In the genomic region with DNA sequence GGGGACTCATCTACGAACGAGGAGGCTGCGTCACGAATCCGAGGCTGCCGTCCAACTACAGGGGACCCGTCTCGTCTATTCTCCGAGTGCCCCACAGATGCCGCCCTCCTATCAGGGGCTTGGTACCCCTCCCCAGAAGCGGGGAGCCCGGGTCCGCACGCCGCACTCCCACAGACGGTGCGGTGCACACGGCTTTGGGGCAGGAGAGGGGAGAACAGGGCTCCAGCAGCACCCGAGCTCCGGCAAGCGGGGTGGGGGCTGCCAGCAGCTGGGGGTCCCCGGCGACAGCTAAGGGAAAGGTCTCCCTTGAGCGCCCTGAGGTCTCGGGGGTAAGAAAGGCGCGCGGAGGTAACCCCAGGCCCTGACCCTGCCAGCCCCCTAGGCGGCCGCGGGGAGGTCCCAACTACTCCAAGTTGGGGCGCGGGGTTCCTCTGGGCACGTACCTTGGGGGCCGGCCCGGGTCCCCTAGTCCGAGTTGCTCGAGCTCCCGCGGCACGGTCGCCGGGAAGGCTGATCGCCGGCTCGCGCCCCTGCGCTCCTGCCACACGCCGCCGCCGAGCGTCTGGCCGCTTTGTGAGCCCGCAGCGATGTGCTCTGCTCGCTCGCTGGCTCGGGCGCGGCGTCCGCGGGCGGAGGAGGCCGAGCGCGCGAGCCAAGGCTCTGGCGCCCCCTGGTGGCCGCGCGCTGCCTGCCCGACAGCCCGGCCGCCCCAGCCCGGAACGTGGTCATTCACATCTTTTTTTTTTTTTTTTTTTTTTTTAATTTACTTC, we compare ENCODE assay signal across 8 cellular contexts. TPM values are rescaled to one million over a fixed set of nuclear protein-coding genes. Genes with fewer than 3 reads are reported as not detected.
DNase-seq lines count a peak whose midpoint lies in the region; ATAC-seq and TF ChIP-seq lines count a peak whose summit lies in the region.

A gene (minus strand): TSS at position 591 of the 770 bp plus-strand sequence.

- no peak within 1 kb of the TSS for H3K27ac Mint-ChIP-seq in CD4-positive, CD25-positive, alpha-beta regulatory T cell
- H3K27ac Mint-ChIP-seq in naive thymus-derived CD8-positive, alpha-beta T cell = no peak within 1 kb of the TSS

- H3K27me3 Mint-ChIP-seq in CD4-positive, CD25-positive, alpha-beta regulatory T cell = peaks cover 25% of the 10 kb centered on the region
- H3K27me3 Mint-ChIP-seq in naive thymus-derived CD8-positive, alpha-beta T cell = peaks cover 12 to 22% (median 20%) of the 10 kb centered on the region in 5 donors

- peak; percentile 35 for TF ChIP-seq CTCF in fibroblast of mammary gland (conservative IDR thresholded peaks at IDR 0.05; ENCODE audit: control insufficient read depth, insufficient read depth, low read depth, low read length)

- H3K4me1 ChIP-seq in CD4-positive, CD25-positive, alpha-beta regulatory T cell (ENCODE audit: control insufficient read depth, insufficient read depth, low read length, poor library complexity, severe bottlenecking) = no peaks in the 10 kb centered on the region

- peak; percentile 7 to 59 (median 22) for DNase-seq in CD4-positive, CD25-positive, alpha-beta regulatory T cell
- peak; percentile 66 for DNase-seq in NOMO-1 treated with dmso at 0.1 percent for 144 hours (lab: John Stamatoyannopoulos, UW; ENCODE audit: unreplicated experiment)
- DNase-seq in activated T-cell treated with anti-CD3 and anti-CD28 coated beads, Interleukin-2, amount 50 U/mL, for 48 hours = peak; percentile 70 to 77
- peak; percentile 67 for DNase-seq in fibroblast of mammary gland (ENCODE audit: low read depth)
- DNase-seq in naive thymus-derived CD8-positive, alpha-beta T cell = peak in 8 of 10 donors; percentile 1 to 63 (median 32)
- peak; percentile 76 for DNase-seq in stimulated activated naive CD8-positive, alpha-beta T cell treated with anti-CD3 and anti-CD28 coated beads, Interleukin-15, Interleukin-2, amounts not matched to agents 100 U/mL and 50 U/mL, for 24 hours

- H3K36me3 Mint-ChIP-seq in CD4-positive, CD25-positive, alpha-beta regulatory T cell = no peaks in the 10 kb centered on the region
- H3K36me3 Mint-ChIP-seq in naive thymus-derived CD8-positive, alpha-beta T cell = no peaks in the 10 kb centered on the region

- no peaks in the 10 kb centered on the region for H3K36me3 ChIP-seq in CD4-positive, CD25-positive, alpha-beta regulatory T cell (ENCODE audit: control insufficient read depth, insufficient read depth, low read length)

- no peak within 1 kb of the TSS for H3K4me3 ChIP-seq in CD4-positive, CD25-positive, alpha-beta regulatory T cell (ENCODE audit: low read depth, low read length)
- peak within 1 kb of the TSS; percentile 68 for H3K4me3 ChIP-seq in fibroblast of mammary gland (ENCODE audit: control insufficient read depth, low read depth, low read length)

- no peak within 1 kb of the TSS for H3K27ac ChIP-seq in CD4-positive, CD25-positive, alpha-beta regulatory T cell (ENCODE audit: insufficient read depth, low read length, poor library complexity, severe bottlenecking)

- H3K4me1 Mint-ChIP-seq in CD4-positive, CD25-positive, alpha-beta regulatory T cell = no peaks in the 10 kb centered on the region
- H3K4me1 Mint-ChIP-seq in naive thymus-derived CD8-positive, alpha-beta T cell = peaks cover 0 to 4% (median 1%) of the 10 kb centered on the region in 4 donors

- no peaks in the 10 kb centered on the region for H3K9me3 ChIP-seq in CD4-positive, CD25-positive, alpha-beta regulatory T cell (ENCODE audit: control insufficient read depth in 2 of 2, low read length in 2 of 2)

- no peaks in the 10 kb centered on the region for H3K9me3 Mint-ChIP-seq in CD4-positive, CD25-positive, alpha-beta regulatory T cell
- peaks cover 0 to 2% (median 0%) of the 10 kb centered on the region in 9 donors for H3K9me3 Mint-ChIP-seq in naive thymus-derived CD8-positive, alpha-beta T cell

- H3K27me3 ChIP-seq in CD4-positive, CD25-positive, alpha-beta regulatory T cell (ENCODE audit: control insufficient read depth, insufficient read depth, low read length) = peaks cover 12% of the 10 kb centered on the region

- H3K4me3 Mint-ChIP-seq in CD4-positive, CD25-positive, alpha-beta regulatory T cell = no peak within 1 kb of the TSS
- H3K4me3 Mint-ChIP-seq in naive thymus-derived CD8-positive, alpha-beta T cell = peak within 1 kb of the TSS in 1 of 10 donors; percentile 16

- POLR2A ChIA-PET in naive thymus-derived CD8-positive, alpha-beta T cell (lab: Charles Lee) = no interaction called here

- peak; percentile 52 to 63 for ATAC-seq in CD4-positive, CD25-positive, alpha-beta regulatory T cell (ENCODE audit: low read depth in 2 of 2)
- ATAC-seq in GM19328 (IDR thresholded peaks at IDR 0.05; ENCODE audit: unreplicated experiment) (peak; percentile 84), HG03442 (IDR thresholded peaks at IDR 0.05; ENCODE audit: unreplicated experiment) (peak; percentile 90)
- ATAC-seq in naive thymus-derived CD8-positive, alpha-beta T cell = peak; percentile 44 to 74
- peak; percentile 85 for ATAC-seq in stimulated activated naive CD8-positive, alpha-beta T cell treated with anti-CD3 and anti-CD28 coated beads, Interleukin-15, Interleukin-2, amounts not matched to agents 100 U/mL and 50 U/mL, for 24 hours

RNA-seq across cellular contexts. Expression of the gene that starts here (rescaled TPM):
- total RNA-seq in CD4-positive, CD25-positive, alpha-beta regulatory T cell = 0.27 TPM
- polyA plus RNA-seq in CD4-positive, CD25-positive, alpha-beta regulatory T cell = not detected
- total RNA-seq in naive thymus-derived CD8-positive, alpha-beta T cell = not detected
- not detected for polyA plus RNA-seq in naive thymus-derived CD8-positive, alpha-beta T cell

Comparison
In these comparisons a context has a peak if more than half of its experiments do, and no peak if none do; other contexts are left out.
1. Peak in DNase-seq and ATAC-seq in CD4-positive, CD25-positive, alpha-beta regulatory T cell; RNA of the gene not detected or under 1 TPM.
2. Peak in DNase-seq and ATAC-seq in naive thymus-derived CD8-positive, alpha-beta T cell; RNA of the gene not detected or under 1 TPM.
3. DNase-seq: peak in every context shown above with its lines; median percentile 76 in stimulated activated naive CD8-positive, alpha-beta T cell treated with anti-CD3 and anti-CD28 coated beads, Interleukin-15, Interleukin-2, amounts not matched to agents 100 U/mL and 50 U/mL, for 24 hours; 74 in activated T-cell treated with anti-CD3 and anti-CD28 coated beads, Interleukin-2, amount 50 U/mL, for 48 hours; 67 in fibroblast of mammary gland; 66 in NOMO-1 treated with dmso at 0.1 percent for 144 hours; 32 in naive thymus-derived CD8-positive, alpha-beta T cell; 22 in CD4-positive, CD25-positive, alpha-beta regulatory T cell.